Comparison of ENCODE assay signal across 18 cellular contexts in the genomic region with DNA sequence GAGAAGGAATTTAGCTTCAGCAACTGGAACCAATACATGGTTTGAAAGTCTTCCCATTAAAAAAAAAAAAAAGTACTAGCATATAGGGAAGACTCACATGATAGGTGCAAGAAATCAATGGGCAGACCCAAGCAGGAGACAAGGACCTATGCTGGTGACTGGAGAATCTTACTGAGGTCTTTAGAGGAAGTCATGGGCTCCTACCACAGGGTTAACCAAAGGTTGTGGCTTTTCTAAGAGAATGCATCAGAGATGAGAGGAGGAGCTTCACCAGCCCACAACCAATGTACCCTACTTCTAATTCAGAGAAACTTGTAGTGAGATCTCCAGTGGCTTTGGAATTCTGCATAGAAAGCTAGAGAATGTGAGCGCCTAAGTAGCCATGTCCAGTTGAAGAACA.
DNase-seq lines count a peak whose midpoint lies in the region; ATAC-seq, FAIRE-seq and TF ChIP-seq lines count a peak whose summit lies in the region.
"Had no signal": no experiment of that assay in that cellular context is flagged by ENCODE, and none has a peak within 500 bp of the region (broad histone marks: within the 10 kb centered on the region; RNA-seq: fewer than 3 reads in every experiment).

No MANE protein-coding gene starts in this region.

- H3K4me1 ChIP-seq in vagina, result no peaks in the 10 kb centered on the region
- no peaks in the 10 kb centered on the region for H3K4me1 ChIP-seq in transverse colon
- H3K4me1 ChIP-seq: spleen, uterus had no signal

- H3K9me3 ChIP-seq in vagina (no peaks in the 10 kb centered on the region), transverse colon (no peaks in the 10 kb centered on the region)
- H3K9me3 ChIP-seq: HAP-1, spleen, uterus had no signal

- no peak for TF ChIP-seq CTCF in vagina (IDR thresholded peaks at IDR 0.05)
- TF ChIP-seq CTCF in transverse colon (IDR thresholded peaks at IDR 0.05), result no peak

- ATAC-seq in HG02798 (IDR thresholded peaks at IDR 0.05; ENCODE audit: poor library complexity, unreplicated experiment) (peak; percentile 65), HG03571 (IDR thresholded peaks at IDR 0.05; ENCODE audit: unreplicated experiment) (peak; percentile 77)

- 82 to 97% methylated on average over 1 of the region's 1 CpG for WGBS in transverse colon (ENCODE audit: low coverage in 1 of 2), 2 donors

- peak; percentile 8 for FAIRE-seq in GM19239 (lab: Jason Lieb, UNC)
- FAIRE-seq: GM12891, islet of Langerhans, RCC 7860 had no signal

- no peak for TF ChIP-seq EP300 in transverse colon (IDR thresholded peaks at IDR 0.05; ENCODE audit: low read depth)

- H3K36me3 ChIP-seq in vagina, result no peaks in the 10 kb centered on the region
- H3K36me3 ChIP-seq in transverse colon, result no peaks in the 10 kb centered on the region
- H3K36me3 ChIP-seq: HAP-1, spleen, uterus had no signal

- H3K4me3 ChIP-seq in vagina (no peak overlapping the region), transverse colon (no peak overlapping the region)
- H3K4me3 ChIP-seq: HAP-1, spleen, uterus had no signal

- H3K27ac ChIP-seq in vagina, result no peak overlapping the region
- H3K27ac ChIP-seq in transverse colon, result no peak overlapping the region
- H3K27ac ChIP-seq: spleen, uterus, VCaP had no signal

- TF ChIP-seq POLR2A in vagina (IDR thresholded peaks at IDR 0.05), result no peak
- TF ChIP-seq POLR2A in transverse colon (IDR thresholded peaks at IDR 0.05), result no peak

- in situ Hi-C loops in transverse colon (cut with MboI; ENCODE audit: low pct_ligation_motif_present in 1 of 4, low pct_unique_long_range_greater_than_20kb in 1 of 4, low sequenced_read_pairs in 3 of 4), result no loop called here

- peak; percentile 8 for DNase-seq in ELR (ENCODE audit: low read depth)
- DNase-seq in GM19239 (ENCODE audit: insufficient read length, low spot score), result no peak
- DNase-seq in vagina (ENCODE audit: extremely low spot score in 2 of 2), result no peak
- no peak for DNase-seq in NCI-H2107 (lab: John Stamatoyannopoulos, UW)
- DNase-seq in transverse colon, result no peak
- no peak for DNase-seq in NCI-H2196 treated with DMSO at 0.1 percent for 48 hours (lab: John Stamatoyannopoulos, UW; ENCODE audit: unreplicated experiment)
- DNase-seq: activated gamma-delta T cell treated with Interleukin-2 at 50 U/mL for 16 hours, erythroblast, NCI-H82, spleen, uterus had no signal

- intact Hi-C loops in vagina (cut with DNase I) (no loop called here), transverse colon (cut with DNase I; ENCODE audit: low total_unique reads) (no loop called here)

- H3K27me3 ChIP-seq in vagina (no peaks in the 10 kb centered on the region), transverse colon (no peaks in the 10 kb centered on the region)
- H3K27me3 ChIP-seq: spleen, uterus had no signal
